ENCODE assay signal across 15 cellular contexts in genomic region chrX:28120076-28120475, GRCh38.
"Had no signal": no experiment of that assay in that cellular context is flagged by ENCODE, and none has a peak within 500 bp of the region (broad histone marks: within the 10 kb centered on the region; RNA-seq: fewer than 3 reads in every experiment).

No MANE protein-coding gene starts in this region.

- FAIRE-seq: frontal cortex had no signal

- H3K27ac ChIP-seq: left lung, spleen, thoracic aorta, upper lobe of right lung, WERI-Rb-1 had no signal

- H3K4me1 ChIP-seq: left lung, spleen, upper lobe of right lung had no signal

- H3K27me3 ChIP-seq: left lung, spleen, upper lobe of right lung had no signal

- H3K9me3 ChIP-seq: left lung, spleen, thoracic aorta, upper lobe of right lung had no signal

- H3K4me3 ChIP-seq: left lung, spleen, thoracic aorta, upper lobe of right lung had no signal

- DNase-seq: activated CD4-positive, alpha-beta T cell treated with anti-CD3 and anti-CD28 coated beads, Interleukin-2, amount 50 U/mL, for 48 hours; activated gamma-delta T cell treated with Interleukin-2 at 50 U/mL for 16 hours; islet precursor cell; left lung; nephron progenitor cell; occipital lobe; retina; spleen; stimulated activated CD4-positive, alpha-beta T cell treated with anti-CD3 and anti-CD28 coated beads, Interleukin-4, amount 100 ng/mL, for 4 hours; stimulated activated naive B cell treated with anti-CD40 and anti-IgM and Interleukin-4, amounts not matched to agents 10 μg/mL and 1 μg/mL and 100 μg/mL, for 72 hours; T-helper 17 cell; upper lobe of right lung; WERI-Rb-1 had no signal

- H3K36me3 ChIP-seq: left lung, spleen, thoracic aorta, upper lobe of right lung, WERI-Rb-1 had no signal

- ATAC-seq: left lung; stimulated activated naive B cell treated with anti-CD40 and anti-IgM and Interleukin-4, amounts not matched to agents 10 μg/mL and 1 μg/mL and 100 μg/mL, for 72 hours; T-helper 17 cell; upper lobe of right lung had no signal
